11 cellular contexts compared by ENCODE assay signal in the genomic region with DNA sequence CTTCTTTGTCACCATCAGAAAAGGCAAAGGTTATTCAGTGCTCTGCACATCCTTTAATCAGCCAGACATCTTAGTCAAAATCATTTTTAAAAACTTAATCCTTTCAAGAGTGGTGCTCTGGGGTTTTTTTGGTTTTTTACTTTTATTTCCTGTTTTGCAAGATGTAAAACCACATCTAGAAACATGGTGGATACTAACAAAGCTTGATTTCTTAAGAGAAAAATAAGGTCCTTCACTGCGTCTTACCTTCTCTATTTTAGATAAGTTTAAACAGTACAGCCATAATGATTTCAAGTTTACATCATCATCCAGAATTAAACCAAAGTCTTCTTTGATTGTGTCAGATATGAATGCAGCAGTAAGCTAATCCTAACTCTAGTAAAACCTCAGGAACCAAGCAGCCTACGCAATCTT. TPM values are rescaled to one million over a fixed set of nuclear protein-coding genes. Genes with fewer than 3 reads are reported as not detected.
DNase-seq lines count a peak whose midpoint lies in the region; ATAC-seq and TF ChIP-seq lines count a peak whose summit lies in the region.
"Had no signal": no experiment of that assay in that cellular context is flagged by ENCODE, and none has a peak within 500 bp of the region (broad histone marks: within the 10 kb centered on the region; RNA-seq: fewer than 3 reads in every experiment).

No MANE protein-coding gene starts in this region.

- no peak overlapping the region for H3K4me3 ChIP-seq in A673 (ENCODE audit: low read depth, low read length, poor library complexity, severe bottlenecking)
- H3K4me3 ChIP-seq in GM12865 (ENCODE audit: low read depth, low read length) = peak overlapping the region; percentile 34
- H3K4me3 ChIP-seq: sigmoid colon had no signal

- H3K4me3 Mint-ChIP-seq in activated CD4-positive, alpha-beta memory T cell treated with anti-CD3 and anti-CD28 coated beads for 36 hours = peak overlapping the region; percentile 47
- H3K4me3 Mint-ChIP-seq in memory B cell = peak overlapping the region; percentile 61

- no TSS peak for BruUV-seq in A673 (replicated peaks; lab: Mats Ljungman, UMichigan)

- no peaks in the 10 kb centered on the region for H3K9me3 ChIP-seq in A673 (ENCODE audit: low read depth, low read length, poor library complexity, severe bottlenecking)
- H3K9me3 ChIP-seq: sigmoid colon had no signal

- intact Hi-C loops in A673 (cut with micrococcal nuclease; ENCODE audit: unreplicated experiment) = no loop called here
- intact Hi-C loops in activated CD4-positive, alpha-beta memory T cell treated with anti-CD3 and anti-CD28 coated beads for 36 hours (cut with micrococcal nuclease) = loop anchor here (2.0 kb wide), 2 partner anchors 61 to 123 kb away; no protein-coding TSS in a partner anchor

- H3K27ac ChIP-seq in A673 (ENCODE audit: low read depth, low read length, poor library complexity, severe bottlenecking) = peak overlapping the region; percentile 4

- H3K27ac Mint-ChIP-seq in activated CD4-positive, alpha-beta memory T cell treated with anti-CD3 and anti-CD28 coated beads for 36 hours = peak overlapping the region; percentile 88
- H3K27ac Mint-ChIP-seq in memory B cell = peak overlapping the region; percentile 98

- H3K27me3 ChIP-seq in A673 (replicated peaks; ENCODE audit: insufficient read depth, low read depth, low read length, poor library complexity) = no peaks in the 10 kb centered on the region
- H3K27me3 ChIP-seq: sigmoid colon had no signal

- H3K36me3 Mint-ChIP-seq in activated CD4-positive, alpha-beta memory T cell treated with anti-CD3 and anti-CD28 coated beads for 36 hours = peaks cover 41% of the 10 kb centered on the region
- H3K36me3 Mint-ChIP-seq in memory B cell = peaks cover 14% of the 10 kb centered on the region

- H3K9me3 Mint-ChIP-seq in activated CD4-positive, alpha-beta memory T cell treated with anti-CD3 and anti-CD28 coated beads for 36 hours = no peaks in the 10 kb centered on the region
- H3K9me3 Mint-ChIP-seq in memory B cell = no peaks in the 10 kb centered on the region

- peaks cover 7% of the 10 kb centered on the region for H3K36me3 ChIP-seq in A673 (ENCODE audit: insufficient read depth, low read length, poor library complexity, severe bottlenecking)
- H3K36me3 ChIP-seq: sigmoid colon had no signal

- no peak for DNase-seq in A673 (ENCODE audit: low spot score)
- peak; percentile 34 for DNase-seq in GM12865 (ENCODE audit: low read depth)
- no peak for DNase-seq in activated CD4-positive, alpha-beta memory T cell treated with anti-CD3 and anti-CD28 coated beads for 36 hours
- DNase-seq in memory B cell (ENCODE audit: low spot score in 2 of 2) = no peak
- DNase-seq in stimulated activated CD4-positive, alpha-beta T cell treated with anti-CD3 and anti-CD28 coated beads, Interleukin-1b, Interleukin-23, amount 100 ng/mL, for 48 hours = no peak
- DNase-seq in SK-N-DZ (ENCODE audit: low spot score) = no peak
- DNase-seq in NCI-H2081 treated with DMSO at 0.1 percent for 48 hours (lab: John Stamatoyannopoulos, UW) = no peak
- DNase-seq: dermis blood vessel endothelial cell, NCI-H1048, sigmoid colon had no signal

- H3K27me3 Mint-ChIP-seq in activated CD4-positive, alpha-beta memory T cell treated with anti-CD3 and anti-CD28 coated beads for 36 hours = no peaks in the 10 kb centered on the region
- no peaks in the 10 kb centered on the region for H3K27me3 Mint-ChIP-seq in memory B cell

- peaks cover 87% of the 10 kb centered on the region for H3K4me1 Mint-ChIP-seq in activated CD4-positive, alpha-beta memory T cell treated with anti-CD3 and anti-CD28 coated beads for 36 hours (ENCODE audit: low read depth)
- peaks cover 58% of the 10 kb centered on the region for H3K4me1 Mint-ChIP-seq in memory B cell

- H3K4me1 ChIP-seq in A673 (ENCODE audit: insufficient read depth, low read length, poor library complexity, severe bottlenecking) = peaks cover 51% of the 10 kb centered on the region

- CTCF ChIA-PET in A673 (lab: Charles Lee) = no interaction called here
- CTCF ChIA-PET in activated CD4-positive, alpha-beta memory T cell treated with anti-CD3 and anti-CD28 coated beads for 36 hours (lab: Charles Lee) = interaction anchor here (1.1 to 2.0 kb wide), 3 partner anchors 24 to 195 kb away, joined by 3 to 5 read pairs (median 4); a partner anchor contains a TSS

- no peak for TF ChIP-seq CTCF in A673 (conservative IDR thresholded peaks at IDR 0.05; ENCODE audit: low read depth, low read length)
- no peak for TF ChIP-seq CTCF in GM12865 (IDR thresholded peaks at IDR 0.05; ENCODE audit: insufficient read depth, low read depth, low read length, missing control alignments)

- POLR2A ChIA-PET in A673 (lab: Charles Lee; ENCODE audit: low non-redundant PET) = no interaction called here
- POLR2A ChIA-PET in activated CD4-positive, alpha-beta memory T cell treated with anti-CD3 and anti-CD28 coated beads for 36 hours (lab: Charles Lee) = interaction anchor here (0.7 to 2.2 kb wide), 4 partner anchors 23 to 62 kb away, joined by 3 to 5 read pairs (median 4); a partner anchor contains a TSS

- ATAC-seq in memory B cell (ENCODE audit: low read depth) = no peak
- no peak for ATAC-seq in HG03095 (IDR thresholded peaks at IDR 0.05; ENCODE audit: unreplicated experiment)

RNA-seq across cellular contexts. Expression of a gene that starts 6.3 kb away (rescaled TPM):
- 217 and 248 TPM in 2 replicates for total RNA-seq in A673 (2021)
- total RNA-seq in activated CD4-positive, alpha-beta memory T cell treated with anti-CD3 and anti-CD28 coated beads for 36 hours = 100 to 1,000 TPM; 126 to 133 TPM
- 47.7 and 51.2 TPM in 2 replicates for polyA plus RNA-seq in SK-N-DZ (2014; cell fraction: cytosol; rRNA removed)
- 95.8 and 176 TPM in 2 replicates for polyA plus RNA-seq in SK-N-DZ (2014; cell fraction: nucleus; rRNA removed)

RNA-seq across cellular contexts. Expression of a gene that starts 24.1 kb away (rescaled TPM):
- total RNA-seq in A673 (2021) = 100 and 113 TPM in 2 replicates
- total RNA-seq in activated CD4-positive, alpha-beta memory T cell treated with anti-CD3 and anti-CD28 coated beads for 36 hours = 10 to 100 TPM; 67.9 to 70.4 TPM
- 297 and 335 TPM in 2 replicates for polyA plus RNA-seq in SK-N-DZ (2014; cell fraction: cytosol; rRNA removed)
- 713 and 807 TPM in 2 replicates for polyA plus RNA-seq in SK-N-DZ (2014; cell fraction: nucleus; rRNA removed)
